In genomic region chr1:43650306-43650941, GRCh38 we compare ENCODE assay signal across 8 cellular contexts. TPM values are rescaled to one million over a fixed set of nuclear protein-coding genes. Genes with fewer than 3 reads are reported as not detected.
DNase-seq lines count a peak whose midpoint lies in the region; ATAC-seq and TF ChIP-seq lines count a peak whose summit lies in the region.

No MANE protein-coding gene starts in this region.

- TF ChIP-seq CTCF in DND-41 (IDR thresholded peaks at IDR 0.05; ENCODE audit: borderline replicate concordance, extremely low read depth, low read length, poor library complexity, severe bottlenecking) (no peak), Peyer's patch (IDR thresholded peaks at IDR 0.05) (no peak), fibroblast of pulmonary artery (IDR thresholded peaks at IDR 0.05; ENCODE audit: low read length, missing control alignments) (no peak), natural killer cell (IDR thresholded peaks at IDR 0.05) (no peak)

- H3K4me3 ChIP-seq in DND-41 (ENCODE audit: low read depth in 1 of 2, low read length in 2 of 2) (peak overlapping the region; percentile 66 to 78), Peyer's patch (peak overlapping the region; percentile 64 to 90 (median 80)), fibroblast of pulmonary artery (replicated peaks; ENCODE audit: low read depth, low read length) (peak overlapping the region; percentile 83)

- H3K36me3 Mint-ChIP-seq in activated T-helper 17 cell treated with anti-CD3 and anti-CD28 coated beads, Interleukin-2, amount 50 U/mL, for 72 hours (ENCODE audit: low read depth) = peaks cover 39% of the 10 kb centered on the region
- H3K36me3 Mint-ChIP-seq in natural killer cell = peaks cover under 1% of the 10 kb centered on the region

- H3K27ac ChIP-seq in DND-41 (ENCODE audit: low read length) (peak overlapping the region; percentile 93), KOPT-K1 (ENCODE audit: low read depth, low read length, poor library complexity, severe bottlenecking) (peak overlapping the region; percentile 76), Peyer's patch (peak overlapping the region; percentile 89 to 98 (median 97))

- H3K9ac ChIP-seq in DND-41 (ENCODE audit: low read depth, low read length) = peak overlapping the region; percentile 74

- DNase-seq in DND-41 = peak; percentile 93
- peak; percentile 94 to 99 (median 95) for DNase-seq in Peyer's patch
- DNase-seq in fibroblast of pulmonary artery (ENCODE audit: low read depth) = peak; percentile 99
- peak; percentile 85 for DNase-seq in natural killer cell
- peak; percentile 92 for DNase-seq in stimulated activated naive CD4-positive, alpha-beta T cell treated with Interleukin-2 at 50 U/mL for 16 hours (lab: John Stamatoyannopoulos, UW)

- H3K79me2 ChIP-seq in DND-41 (ENCODE audit: insufficient read depth, low read length) = peaks cover 48% of the 10 kb centered on the region

- H3K4me1 Mint-ChIP-seq in activated T-helper 17 cell treated with anti-CD3 and anti-CD28 coated beads, Interleukin-2, amount 50 U/mL, for 72 hours = peaks cover 24% of the 10 kb centered on the region
- H3K4me1 Mint-ChIP-seq in natural killer cell = peaks cover 32 to 38% of the 10 kb centered on the region in 2 donors

- H3K27me3 Mint-ChIP-seq in activated T-helper 17 cell treated with anti-CD3 and anti-CD28 coated beads, Interleukin-2, amount 50 U/mL, for 72 hours = no peaks in the 10 kb centered on the region
- H3K27me3 Mint-ChIP-seq in natural killer cell (ENCODE audit: low read depth in 2 of 2) = peaks cover 2 to 6% of the 10 kb centered on the region in 2 donors

- TF ChIP-seq POLR2A in Peyer's patch (IDR thresholded peaks at IDR 0.05) = peak; percentile 99

- H3K27me3 ChIP-seq in DND-41 (ENCODE audit: insufficient read depth, low read length, poor library complexity) (no peaks in the 10 kb centered on the region), Peyer's patch (no peaks in the 10 kb centered on the region)

- H3K4me2 ChIP-seq in DND-41 (ENCODE audit: insufficient read depth, low read length) = peak overlapping the region; percentile 95

- H3K27ac Mint-ChIP-seq in activated T-helper 17 cell treated with anti-CD3 and anti-CD28 coated beads, Interleukin-2, amount 50 U/mL, for 72 hours = peak overlapping the region; percentile 93
- H3K27ac Mint-ChIP-seq in natural killer cell = peak overlapping the region; percentile 96 to 97

- H3K9me3 Mint-ChIP-seq in activated T-helper 17 cell treated with anti-CD3 and anti-CD28 coated beads, Interleukin-2, amount 50 U/mL, for 72 hours = no peaks in the 10 kb centered on the region
- H3K9me3 Mint-ChIP-seq in natural killer cell = no peaks in the 10 kb centered on the region

- ATAC-seq in DND-41 (ENCODE audit: insufficient read depth, low read depth) (peak; percentile 76), GM21825 (IDR thresholded peaks at IDR 0.05; ENCODE audit: unreplicated experiment) (peak; percentile 57), natural killer cell (peak; percentile 76 to 86 (median 77))
- peak; percentile 81 for ATAC-seq in activated T-helper 17 cell treated with anti-CD3 and anti-CD28 coated beads, Interleukin-2, amount 50 U/mL, for 72 hours (replicated peaks)

- peak overlapping the region; percentile 99 for H3K4me3 Mint-ChIP-seq in activated T-helper 17 cell treated with anti-CD3 and anti-CD28 coated beads, Interleukin-2, amount 50 U/mL, for 72 hours
- H3K4me3 Mint-ChIP-seq in natural killer cell = peak overlapping the region; percentile 99

- H3K9me3 ChIP-seq in DND-41 (ENCODE audit: insufficient read depth, low read length, severe bottlenecking) = no peaks in the 10 kb centered on the region
- H3K9me3 ChIP-seq in KOPT-K1 (ENCODE audit: insufficient read depth, low read length, poor library complexity, severe bottlenecking) = no peaks in the 10 kb centered on the region
- H3K9me3 ChIP-seq in Peyer's patch = no peaks in the 10 kb centered on the region

- H4K20me1 ChIP-seq in DND-41 (ENCODE audit: insufficient read depth, low read length) = peaks cover 27% of the 10 kb centered on the region; the same call in 1 of the 2 replicates

- H3K36me3 ChIP-seq in DND-41 (ENCODE audit: insufficient read depth, low read length) = peaks cover 28% of the 10 kb centered on the region
- H3K36me3 ChIP-seq in KOPT-K1 (ENCODE audit: insufficient read depth, low read length) = peaks cover 24% of the 10 kb centered on the region
- peaks cover 0 to 23% (median 0%) of the 10 kb centered on the region in 3 donors for H3K36me3 ChIP-seq in Peyer's patch

- peak overlapping the region; percentile 93 for H2AFZ ChIP-seq in DND-41 (ENCODE audit: low read depth, low read length)

- intact Hi-C loops in natural killer cell (cut with micrococcal nuclease) = loop anchor here (2.0 kb wide), 1 partner anchor 56 kb away; the partner anchor contains the start of gene ST3GAL3

- H3K4me1 ChIP-seq in DND-41 (ENCODE audit: insufficient read depth, low read length) (peaks cover 29% of the 10 kb centered on the region), Peyer's patch (peaks cover 0 to 35% (median 7%) of the 10 kb centered on the region in 4 donors)

RNA-seq across cellular contexts. Expression of gene KDM4A, which starts 0.5 kb away (rescaled TPM):
- total RNA-seq in Peyer's patch = 10 to 100 TPM; 60.1 to 74.7 (median 66.2) TPM
- total RNA-seq in activated T-helper 17 cell treated with anti-CD3 and anti-CD28 coated beads, Interleukin-2, amount 50 U/mL, for 72 hours = 10 to 100 TPM; 25.3 to 34.8 TPM
- total RNA-seq in natural killer cell = 10 to 100 TPM; 41.5 to 70.9 (median 58.1) TPM

RNA-seq across cellular contexts. Expression of gene ST3GAL3, which starts 56.9 kb away (rescaled TPM):
- total RNA-seq in Peyer's patch = 10 to 100 TPM in 1 of 4 donors, 1 to 10 TPM in 3; 4.4 to 19.0 (median 6.1) TPM
- 10 to 100 TPM; 21.8 to 23.7 TPM for total RNA-seq in activated T-helper 17 cell treated with anti-CD3 and anti-CD28 coated beads, Interleukin-2, amount 50 U/mL, for 72 hours
- 10 to 100 TPM; 22.2 to 27.3 (median 22.3) TPM for total RNA-seq in natural killer cell

Comparison
In these comparisons a context has a peak if more than half of its experiments do, and no peak if none do; other contexts are left out.
1. Peak in every context shown above with its lines: DNase-seq, ATAC-seq, H3K4me3 ChIP-seq and H3K27ac ChIP-seq.